Comparison of ENCODE assay signal across 8 cellular contexts in genomic region chr12:122020795-122021192, GRCh38. TPM values are rescaled to one million over a fixed set of nuclear protein-coding genes. Genes with fewer than 3 reads are reported as not detected.
A peak's percentile ranks its signal among the peaks of the same experiment; 100 is the strongest.
DNase-seq lines count a peak whose midpoint lies in the region; ATAC-seq and TF ChIP-seq lines count a peak whose summit lies in the region.

No MANE protein-coding gene starts in this region.

- peak overlapping the region; percentile 87 for H2AFZ ChIP-seq in neuron (ENCODE audit: low read depth, low read length)

- H3K27ac Mint-ChIP-seq in Calu3 (ENCODE audit: unreplicated experiment): no peak overlapping the region
- no peak overlapping the region for H3K27ac Mint-ChIP-seq in effector memory CD8-positive, alpha-beta T cell

- TF ChIP-seq POLR2A in upper lobe of left lung (IDR thresholded peaks at IDR 0.05): no peak

- peak overlapping the region; percentile 60 for H3K4me3 ChIP-seq in NT2/D1 (ENCODE audit: insufficient read length, low read depth)
- H3K4me3 ChIP-seq in neuron (ENCODE audit: low read length): peak overlapping the region; percentile 55
- peak overlapping the region in 2 of 4 donors; percentile 70 to 88 for H3K4me3 ChIP-seq in upper lobe of left lung

- H3K4me3 Mint-ChIP-seq in Calu3 (ENCODE audit: low read depth, unreplicated experiment): peak overlapping the region; percentile 96
- H3K4me3 Mint-ChIP-seq in effector memory CD8-positive, alpha-beta T cell: peak overlapping the region; percentile 77 to 87

- DNase-seq in Calu3 (no peak), NT2/D1 (ENCODE audit: low read depth, low spot score) (no peak), upper lobe of left lung (no peak), posterior vena cava (ENCODE audit: low spot score) (no peak), cerebellar cortex (ENCODE audit: low spot score) (no peak)
- no peak for DNase-seq in effector memory CD8-positive, alpha-beta T cell

- intact Hi-C loops in Calu3 (cut with micrococcal nuclease; ENCODE audit: unreplicated experiment) (loop anchor here (10.0 kb wide), 1 partner anchor 106 kb away; the partner anchor contains the start of gene CFAP251), posterior vena cava (cut with DNase I) (loop anchor here (5.0 to 10.0 kb wide), 2 partner anchors 66 to 103 kb away; partner anchors contain the start of gene CFAP251 (in 1 of the 2))

- H3K4me1 ChIP-seq in NT2/D1 (ENCODE audit: insufficient read depth, insufficient read length): peaks cover 11% of the 10 kb centered on the region
- peaks cover 12% of the 10 kb centered on the region for H3K4me1 ChIP-seq in neuron (ENCODE audit: insufficient read depth, low read length)
- H3K4me1 ChIP-seq in upper lobe of left lung: peaks cover 4 to 27% (median 18%) of the 10 kb centered on the region in 4 donors

- no TSS peak for BruUV-seq in Calu3 (replicated peaks; lab: Mats Ljungman, UMichigan)

- no peak for TF ChIP-seq EP300 in upper lobe of left lung (IDR thresholded peaks at IDR 0.05)

- peaks cover 12% of the 10 kb centered on the region for H3K4me1 Mint-ChIP-seq in Calu3 (ENCODE audit: low read depth, unreplicated experiment)
- H3K4me1 Mint-ChIP-seq in effector memory CD8-positive, alpha-beta T cell (ENCODE audit: low read depth in 2 of 2): peaks cover 0 to 5% of the 10 kb centered on the region in 2 donors

- H3K36me3 Mint-ChIP-seq in Calu3 (ENCODE audit: insufficient read depth, unreplicated experiment): peaks cover 36% of the 10 kb centered on the region
- H3K36me3 Mint-ChIP-seq in effector memory CD8-positive, alpha-beta T cell (ENCODE audit: insufficient read depth): peaks cover 11% of the 10 kb centered on the region

- H3K27me3 Mint-ChIP-seq in Calu3 (ENCODE audit: unreplicated experiment): no peaks in the 10 kb centered on the region
- peaks cover 6 to 30% of the 10 kb centered on the region in 2 donors for H3K27me3 Mint-ChIP-seq in effector memory CD8-positive, alpha-beta T cell

- TF ChIP-seq CTCF in Calu3 (IDR thresholded peaks at IDR 0.05; ENCODE audit: unreplicated experiment) (no peak), upper lobe of left lung (IDR thresholded peaks at IDR 0.05) (no peak)

- H3K36me3 ChIP-seq in NT2/D1 (ENCODE audit: insufficient read depth, insufficient read length, low read length) (no peaks in the 10 kb centered on the region), neuron (ENCODE audit: insufficient read depth, low read length) (no peaks in the 10 kb centered on the region), upper lobe of left lung (no peaks in the 10 kb centered on the region)

- no peak overlapping the region for H3K27ac ChIP-seq in upper lobe of left lung

- peak overlapping the region; percentile 72 for H3K9ac ChIP-seq in NT2/D1 (ENCODE audit: insufficient read length, low read depth)

- 57 to 66% methylated on average over 4 to 16 of the region's 16 CpGs for WGBS in upper lobe of left lung, 2 donors

- no peak for ATAC-seq in effector memory CD8-positive, alpha-beta T cell (replicated peaks)
- no peak for ATAC-seq in upper lobe of left lung (ENCODE audit: low FRiP score in 2 of 2)
- ATAC-seq in HG02623 (IDR thresholded peaks at IDR 0.05; ENCODE audit: unreplicated experiment): no peak

- H3K27me3 ChIP-seq in NT2/D1 (ENCODE audit: insufficient read depth, insufficient read length): peaks cover 42% of the 10 kb centered on the region
- no peaks in the 10 kb centered on the region for H3K27me3 ChIP-seq in neuron (ENCODE audit: insufficient read depth, low read length)
- no peaks in the 10 kb centered on the region for H3K27me3 ChIP-seq in upper lobe of left lung

- CTCF ChIA-PET in Calu3 (lab: Charles Lee): interaction anchor here (0.5 to 1.2 kb wide), 2 partner anchors 8 to 28 kb away, joined by 4 read pairs; no protein-coding TSS in a partner anchor

- H3K9me3 ChIP-seq in NT2/D1 (ENCODE audit: insufficient read depth, low read length): peaks cover 11% of the 10 kb centered on the region; the same call in 1 of the 2 replicates
- no peaks in the 10 kb centered on the region for H3K9me3 ChIP-seq in neuron (ENCODE audit: low read length)
- H3K9me3 ChIP-seq in upper lobe of left lung: peaks cover 0 to 4% (median 0%) of the 10 kb centered on the region in 4 donors

- peaks cover 9% of the 10 kb centered on the region for H3K9me3 Mint-ChIP-seq in Calu3 (ENCODE audit: low read depth, unreplicated experiment)
- H3K9me3 Mint-ChIP-seq in effector memory CD8-positive, alpha-beta T cell: no peaks in the 10 kb centered on the region

RNA-seq across cellular contexts. Expression of gene BCL7A, which starts 0.9 kb away (rescaled TPM):
- 21.0 and 25.5 TPM in 2 replicates for total RNA-seq in Calu3 (2022)
- 10 to 100 TPM in 4 of 6 donors, 1 to 10 TPM in 2; 4.9 to 14.6 (median 12.7) TPM for total RNA-seq in upper lobe of left lung
- total RNA-seq in posterior vena cava: 1 to 10 TPM; 3.3 to 7.6 TPM

RNA-seq across cellular contexts. Expression of gene MLXIP, which starts 57.8 kb away (rescaled TPM):
- 55.3 and 58.7 TPM in 2 replicates for total RNA-seq in Calu3 (2022)
- 100 to 1,000 TPM in 1 of 6 donors, 10 to 100 TPM in 5; 30.4 to 167 (median 55.0) TPM for total RNA-seq in upper lobe of left lung
- total RNA-seq in posterior vena cava: 10 to 100 TPM; 78.3 to 81.4 TPM
